Comparison of ENCODE assay signal across 16 cellular contexts in genomic region chr1:193658711-193659110, GRCh38.
"Had no signal": no experiment of that assay in that cellular context is flagged by ENCODE, and none has a peak within 500 bp of the region (broad histone marks: within the 10 kb centered on the region; RNA-seq: fewer than 3 reads in every experiment).

No MANE protein-coding gene starts in this region.

- ATAC-seq: activated CD8-positive, alpha-beta T cell treated with anti-CD3 and anti-CD28 coated beads, Interleukin-2, amount 10 ng/mL, durations not matched to agents 7 days and 5 days; gastrocnemius medialis; natural killer cell had no signal

- DNase-seq: activated CD4-positive, alpha-beta T cell treated with anti-CD3 and anti-CD28 coated beads, Interleukin-2, amount 10 ng/mL, durations not matched to agents 7 days and 5 days; activated CD8-positive, alpha-beta T cell treated with anti-CD3 and anti-CD28 coated beads, Interleukin-2, amount 10 ng/mL, durations not matched to agents 7 days and 5 days; activated naive CD4-positive, alpha-beta T cell treated with Interleukin-2 at 50 U/mL for 16 hours; activated naive CD8-positive, alpha-beta T cell treated with anti-CD3 and anti-CD28 coated beads, Interleukin-2, amount 10 ng/mL, durations not matched to agents 7 days and 5 days; activated T-cell treated with anti-CD3 and anti-CD28 coated beads, Interleukin-2, amount 50 U/mL, for 24 hours; cerebellar nuclear complex; cortex of kidney; gastrocnemius medialis; left cardiac atrium; mesenchymal stem cell; natural killer cell; stimulated activated CD4-positive, alpha-beta T cell treated with anti-CD3 and anti-CD28 coated beads, Interleukin-12 subunit alpha, Interleukin-12 subunit beta, amount 100 ng/mL, for 4 hours; stimulated activated CD4-positive, alpha-beta T cell treated with anti-CD3 and anti-CD28 coated beads, Interleukin-1b, Interleukin-23, amount 100 ng/mL, for 48 hours; stimulated activated naive CD4-positive, alpha-beta T cell treated with Interleukin-2 at 50 U/mL for 16 hours; T-helper 1 cell; T-helper 9 cell had no signal
